Comparison of ENCODE assay signal across 24 cellular contexts in the genomic region with DNA sequence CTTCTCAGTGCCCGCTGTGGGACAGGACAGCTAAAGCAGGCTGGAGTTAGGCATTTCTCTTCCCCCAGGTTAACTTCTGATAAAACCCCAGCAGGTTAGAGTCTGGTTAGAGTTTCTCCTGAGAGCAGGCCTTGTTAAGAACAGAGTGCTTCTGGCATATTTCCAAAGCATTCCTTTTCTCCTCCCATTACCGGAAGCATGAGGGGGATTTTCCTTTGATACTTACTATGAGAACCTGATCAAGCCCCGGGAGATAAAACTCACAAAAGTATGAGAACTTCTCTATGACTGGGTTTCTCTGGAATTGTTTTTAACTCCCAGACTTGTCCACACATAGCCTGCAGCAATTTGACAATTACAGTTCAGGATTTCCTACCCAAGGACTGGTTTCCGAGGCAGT.
A peak's percentile ranks its signal among the peaks of the same experiment; 100 is the strongest.
DNase-seq lines count a peak whose midpoint lies in the region; ATAC-seq and TF ChIP-seq lines count a peak whose summit lies in the region.
"Had no signal": no experiment of that assay in that cellular context is flagged by ENCODE, and none has a peak within 500 bp of the region (broad histone marks: within the 10 kb centered on the region; RNA-seq: fewer than 3 reads in every experiment).

No MANE protein-coding gene starts in this region.

- 51 to 75% methylated on average over 4 of the region's 4 CpGs for WGBS in lung, 2 donors

- DNase-seq in EH (ENCODE audit: low read depth) = peak; percentile 6
- peak; percentile 47 for DNase-seq in NCI-H69 (lab: John Stamatoyannopoulos, UW)
- DNase-seq in epithelial cell of esophagus (ENCODE audit: low read depth) = peak; percentile 76
- no peak for DNase-seq in lung (ENCODE audit: low spot score)
- no peak for DNase-seq in stimulated activated naive CD8-positive, alpha-beta T cell treated with anti-CD3 and anti-CD28 coated beads, Interleukin-15, Interleukin-2, amounts not matched to agents 100 U/mL and 50 U/mL, for 24 hours
- no peak for DNase-seq in NK-92 treated with Interleukin-12 subunit alpha and Interleukin-12 subunit beta, amount 100 ng/mL, for 24 hours (lab: John Stamatoyannopoulos, UW)
- no peak for DNase-seq in posterior cingulate gyrus
- no peak for DNase-seq in neural progenitor cell (ENCODE audit: low spot score)
- DNase-seq: activated CD4-positive, alpha-beta T cell treated with anti-CD3 and anti-CD28 coated beads, Interleukin-2, amount 10 ng/mL, durations not matched to agents 24 days and 14 days; activated CD8-positive, alpha-beta memory T cell treated with anti-CD3 and anti-CD28 coated beads, Interleukin-2, amount 50 U/mL, for 48 hours; activated effector memory CD4-positive, alpha-beta T cell treated with Interleukin-2 at 50 U/mL for 16 hours; effector CD4-positive, alpha-beta T cell; heart left ventricle; naive B cell; NCI-H1417; NCI-H526 treated with DMSO at 0.1 percent for 48 hours; ovary; SIG-M5; stimulated activated CD4-positive, alpha-beta T cell treated with anti-CD3 and anti-CD28 coated beads, Interleukin-1b, Interleukin-23, amount 100 ng/mL, for 48 hours; stimulated activated naive B cell treated with anti-CD40 and anti-IgM and Interleukin-4, amounts not matched to agents 10 μg/mL and 1 μg/mL and 100 μg/mL, for 72 hours had no signal

- peak; percentile 44 for ATAC-seq in lung (ENCODE audit: insufficient read depth, low FRiP score)
- ATAC-seq in stimulated activated naive CD8-positive, alpha-beta T cell treated with anti-CD3 and anti-CD28 coated beads, Interleukin-15, Interleukin-2, amounts not matched to agents 100 U/mL and 50 U/mL, for 24 hours = no peak
- ATAC-seq: GM12878; stimulated activated naive B cell treated with anti-CD40 and anti-IgM and Interleukin-4, amounts not matched to agents 10 μg/mL and 1 μg/mL and 100 μg/mL, for 72 hours had no signal

- H3K79me2 ChIP-seq in neural progenitor cell (ENCODE audit: low read depth) = no peaks in the 10 kb centered on the region

- H3K4me3 Mint-ChIP-seq in neural progenitor cell = no peak overlapping the region
- H3K4me3 Mint-ChIP-seq: activated CD4-positive, alpha-beta T cell treated with anti-CD3 and anti-CD28 coated beads, Interleukin-2, amount 10 ng/mL, durations not matched to agents 24 days and 14 days; CD14-positive monocyte; naive B cell; stimulated activated naive B cell treated with anti-CD40 and anti-IgM and Interleukin-4, amounts not matched to agents 10 μg/mL and 1 μg/mL and 100 μg/mL, for 72 hours; T-helper 1 cell treated with Interleukin-12 subunit alpha and Interleukin-12 subunit beta and Interleukin-4 antibody, amounts not matched to agents 30 μg/mL and 1 μg/mL, for 36 hours had no signal

- H3K36me3 Mint-ChIP-seq in neural progenitor cell = no peaks in the 10 kb centered on the region
- H3K36me3 Mint-ChIP-seq: CD14-positive monocyte had no signal

- peaks cover 18% of the 10 kb centered on the region for H3K4me1 Mint-ChIP-seq in neural progenitor cell
- H3K4me1 Mint-ChIP-seq: activated CD4-positive, alpha-beta T cell treated with anti-CD3 and anti-CD28 coated beads, Interleukin-2, amount 10 ng/mL, durations not matched to agents 24 days and 14 days; CD14-positive monocyte had no signal

- H3F3A ChIP-seq in neural progenitor cell (ENCODE audit: low read depth) = peaks cover 22% of the 10 kb centered on the region

- TF ChIP-seq CTCF in epithelial cell of esophagus (IDR thresholded peaks at IDR 0.05; ENCODE audit: insufficient read depth, low read depth, low read length, missing control alignments) (no peak), lung (IDR thresholded peaks at IDR 0.05; ENCODE audit: control extremely low read depth, extremely low read depth) (no peak), neural progenitor cell (IDR thresholded peaks at IDR 0.05) (no peak)

- no peaks in the 10 kb centered on the region for H4K20me1 ChIP-seq in neural progenitor cell (ENCODE audit: low read depth)

- intact Hi-C loops in posterior cingulate gyrus (cut with DNase I) = no loop called here

- H3K27me3 ChIP-seq in lung (ENCODE audit: control insufficient read depth, insufficient read depth) (no peaks in the 10 kb centered on the region), neural progenitor cell (no peaks in the 10 kb centered on the region)
- H3K27me3 ChIP-seq: heart left ventricle, ovary, thyroid gland had no signal

- H3K4me3 ChIP-seq in epithelial cell of esophagus (ENCODE audit: low read length) (no peak overlapping the region), lung (no peak overlapping the region), neural progenitor cell (no peak overlapping the region)
- H3K4me3 ChIP-seq: GM12878, heart left ventricle, ovary, thyroid gland had no signal

- H3K36me3 ChIP-seq in lung (ENCODE audit: control insufficient read depth in 2 of 2, insufficient read depth in 2 of 2, low read length in 2 of 2) (no peaks in the 10 kb centered on the region), neural progenitor cell (no peaks in the 10 kb centered on the region)
- H3K36me3 ChIP-seq: heart left ventricle, ovary, thyroid gland had no signal

- peak overlapping the region in 1 of 2 donors; percentile 67 for H3K27ac ChIP-seq in lung (ENCODE audit: low read depth in 1 of 2, low read length in 1 of 2)
- H3K27ac ChIP-seq in neural progenitor cell = no peak overlapping the region
- H3K27ac ChIP-seq: heart left ventricle, ovary, thyroid gland had no signal

- H2AFZ ChIP-seq in neural progenitor cell (replicated peaks) = no peak overlapping the region

- H3K27ac Mint-ChIP-seq in neural progenitor cell = no peak overlapping the region
- H3K27ac Mint-ChIP-seq: activated CD4-positive, alpha-beta T cell treated with anti-CD3 and anti-CD28 coated beads, Interleukin-2, amount 10 ng/mL, durations not matched to agents 24 days and 14 days; CD14-positive monocyte; naive B cell; stimulated activated naive B cell treated with anti-CD40 and anti-IgM and Interleukin-4, amounts not matched to agents 10 μg/mL and 1 μg/mL and 100 μg/mL, for 72 hours; T-helper 1 cell treated with Interleukin-12 subunit alpha and Interleukin-12 subunit beta and Interleukin-4 antibody, amounts not matched to agents 30 μg/mL and 1 μg/mL, for 36 hours had no signal

- H3K9me3 Mint-ChIP-seq in neural progenitor cell = peaks cover 13% of the 10 kb centered on the region

- no peak overlapping the region for H3K9ac ChIP-seq in neural progenitor cell

- peaks cover 7% of the 10 kb centered on the region for H3K27me3 Mint-ChIP-seq in neural progenitor cell (ENCODE audit: insufficient read depth, low read depth)
- H3K27me3 Mint-ChIP-seq: naive B cell; stimulated activated naive B cell treated with anti-CD40 and anti-IgM and Interleukin-4, amounts not matched to agents 10 μg/mL and 1 μg/mL and 100 μg/mL, for 72 hours had no signal

- H3K9me3 ChIP-seq in lung (ENCODE audit: control insufficient read depth in 2 of 2, insufficient read depth in 1 of 2, low read length in 1 of 2) = peaks cover 0 to 2% of the 10 kb centered on the region in 2 donors
- H3K9me3 ChIP-seq in neural progenitor cell (ENCODE audit: low read depth) = peaks cover 22% of the 10 kb centered on the region
- H3K9me3 ChIP-seq: ovary, thyroid gland had no signal

- H3K4me2 ChIP-seq in neural progenitor cell = no peak overlapping the region

- H3K4me1 ChIP-seq in lung (ENCODE audit: control insufficient read depth in 2 of 2, insufficient read depth in 2 of 2, low read length in 2 of 2) = peaks cover 0 to 7% of the 10 kb centered on the region in 2 donors
- H3K4me1 ChIP-seq in neural progenitor cell = peaks cover 14% of the 10 kb centered on the region

Comparison
In these comparisons a context has a peak if more than half of its experiments do, and no peak if none do; other contexts are left out.
1. DNase-seq: peak in EH (single experiment), NCI-H69 (single experiment) and epithelial cell of esophagus (single experiment); none in lung (single experiment), stimulated activated naive CD8-positive, alpha-beta T cell treated with anti-CD3 and anti-CD28 coated beads, Interleukin-15, Interleukin-2, amounts not matched to agents 100 U/mL and 50 U/mL, for 24 hours (single experiment), NK-92 treated with Interleukin-12 subunit alpha and Interleukin-12 subunit beta, amount 100 ng/mL, for 24 hours (single experiment), posterior cingulate gyrus (0 of 10) and neural progenitor cell (single experiment).